20 cellular contexts compared by ENCODE assay signal in genomic region chr17:45906927-45907622, GRCh38. TPM values are rescaled to one million over a fixed set of nuclear protein-coding genes. Genes with fewer than 3 reads are reported as not detected.
DNase-seq lines count a peak whose midpoint lies in the region; ATAC-seq and TF ChIP-seq lines count a peak whose summit lies in the region.
"Had no signal": no experiment of that assay in that cellular context is flagged by ENCODE, and none has a peak within 500 bp of the region (broad histone marks: within the 10 kb centered on the region; RNA-seq: fewer than 3 reads in every experiment).

No MANE protein-coding gene starts in this region.

- no peaks in the 10 kb centered on the region for H3K36me3 Mint-ChIP-seq in activated CD4-positive, alpha-beta T cell treated with anti-CD3 and anti-CD28 coated beads, Interleukin-2, amount 10 ng/mL, durations not matched to agents 24 days and 14 days (ENCODE audit: low read depth)
- H3K36me3 Mint-ChIP-seq in activated naive CD8-positive, alpha-beta T cell, result peaks cover 1% of the 10 kb centered on the region
- H3K36me3 Mint-ChIP-seq: immature natural killer cell; stimulated activated memory B cell treated with anti-CD40 and anti-IgM and Interleukin-4, amounts not matched to agents 10 μg/mL and 1 μg/mL and 100 μg/mL, for 72 hours had no signal

- intact Hi-C loops in activated CD4-positive, alpha-beta T cell treated with anti-CD3 and anti-CD28 coated beads, Interleukin-2, amount 10 ng/mL, durations not matched to agents 24 days and 14 days (cut with micrococcal nuclease), result no loop called here
- intact Hi-C loops in A673 (cut with micrococcal nuclease; ENCODE audit: unreplicated experiment), result no loop called here

- BruUV-seq in A673 (replicated peaks; lab: Mats Ljungman, UMichigan), result no TSS peak

- H3K9me3 ChIP-seq in SK-N-MC (ENCODE audit: low read depth, low read length) (peaks cover 2% of the 10 kb centered on the region; the same call in 1 of the 2 replicates), A673 (ENCODE audit: low read depth, low read length, poor library complexity, severe bottlenecking) (no peaks in the 10 kb centered on the region)
- H3K9me3 ChIP-seq: right lobe of liver, upper lobe of right lung had no signal

- no peak overlapping the region for H3K27ac Mint-ChIP-seq in activated CD4-positive, alpha-beta T cell treated with anti-CD3 and anti-CD28 coated beads, Interleukin-2, amount 10 ng/mL, durations not matched to agents 24 days and 14 days
- H3K27ac Mint-ChIP-seq in activated naive CD8-positive, alpha-beta T cell, result no peak overlapping the region
- H3K27ac Mint-ChIP-seq: GM23338; immature natural killer cell; stimulated activated memory B cell treated with anti-CD40 and anti-IgM and Interleukin-4, amounts not matched to agents 10 μg/mL and 1 μg/mL and 100 μg/mL, for 72 hours had no signal

- H3K9me3 Mint-ChIP-seq in activated CD4-positive, alpha-beta T cell treated with anti-CD3 and anti-CD28 coated beads, Interleukin-2, amount 10 ng/mL, durations not matched to agents 24 days and 14 days, result peaks cover under 1% of the 10 kb centered on the region
- H3K9me3 Mint-ChIP-seq in activated naive CD8-positive, alpha-beta T cell (ENCODE audit: low read depth), result peaks cover 2% of the 10 kb centered on the region

- no peak for ATAC-seq in GM21515 (IDR thresholded peaks at IDR 0.05; ENCODE audit: unreplicated experiment)
- ATAC-seq: right lobe of liver; stimulated activated memory B cell treated with anti-CD40 and anti-IgM and Interleukin-4, amounts not matched to agents 10 μg/mL and 1 μg/mL and 100 μg/mL, for 72 hours; upper lobe of right lung had no signal

- H3K27me3 ChIP-seq in A673 (replicated peaks; ENCODE audit: insufficient read depth, low read depth, low read length, poor library complexity), result no peaks in the 10 kb centered on the region
- H3K27me3 ChIP-seq: BLaER1, right lobe of liver had no signal

- POLR2A ChIA-PET in A673 (lab: Charles Lee; ENCODE audit: low non-redundant PET), result interaction anchor here (0.6 kb wide), 1 partner anchor 37 kb away, joined by 8 read pairs; no protein-coding TSS in a partner anchor

- H3K4me3 ChIP-seq in SK-N-MC (no peak overlapping the region), A673 (ENCODE audit: low read depth, low read length, poor library complexity, severe bottlenecking) (no peak overlapping the region)
- H3K4me3 ChIP-seq: BLaER1, GM23338, lung, right lobe of liver, upper lobe of right lung had no signal

- H3K36me3 ChIP-seq in SK-N-MC (ENCODE audit: insufficient read depth, low read length), result peaks cover 28% of the 10 kb centered on the region
- H3K36me3 ChIP-seq in A673 (ENCODE audit: insufficient read depth, low read length, poor library complexity, severe bottlenecking), result no peaks in the 10 kb centered on the region
- H3K36me3 ChIP-seq: BLaER1, right lobe of liver, upper lobe of right lung had no signal

- H3K27ac ChIP-seq in SK-N-MC (peak overlapping the region; percentile 65), A673 (ENCODE audit: low read depth, low read length, poor library complexity, severe bottlenecking) (no peak overlapping the region)
- H3K27ac ChIP-seq: BLaER1, HL-60, right lobe of liver, upper lobe of right lung had no signal

- H3K4me1 ChIP-seq in A673 (ENCODE audit: insufficient read depth, low read length, poor library complexity, severe bottlenecking), result peaks cover 14% of the 10 kb centered on the region
- H3K4me1 ChIP-seq: upper lobe of right lung had no signal

- peaks cover 18% of the 10 kb centered on the region for H3K27me3 Mint-ChIP-seq in activated CD4-positive, alpha-beta T cell treated with anti-CD3 and anti-CD28 coated beads, Interleukin-2, amount 10 ng/mL, durations not matched to agents 24 days and 14 days
- H3K27me3 Mint-ChIP-seq in activated naive CD8-positive, alpha-beta T cell, result peaks cover 13% of the 10 kb centered on the region

- CTCF ChIA-PET in A673 (lab: Charles Lee), result no interaction called here

- no peak overlapping the region for H3K9ac ChIP-seq in SK-N-MC (ENCODE audit: insufficient read length)
- H3K9ac ChIP-seq: BLaER1 had no signal

- no peak for DNase-seq in SK-N-MC (ENCODE audit: low read depth, low spot score)
- peak; percentile 61 for DNase-seq in activated CD4-positive, alpha-beta T cell treated with anti-CD3 and anti-CD28 coated beads, Interleukin-2, amount 10 ng/mL, durations not matched to agents 24 days and 14 days
- DNase-seq in stimulated activated CD4-positive, alpha-beta T cell treated with anti-CD3 and anti-CD28 coated beads, Interleukin-15, amount 100 ng/mL, for 24 hours, result peak; percentile 63
- DNase-seq in GM03348 (ENCODE audit: low spot score), result no peak
- no peak for DNase-seq in A673 (ENCODE audit: low spot score)
- DNase-seq in SKM-1 treated with dmso at 0.1 percent for 144 hours (lab: John Stamatoyannopoulos, UW; ENCODE audit: unreplicated experiment), result no peak
- DNase-seq: effector CD4-positive, alpha-beta T cell; immature natural killer cell; MV-4-11; NCI-H1930; right lobe of liver; T-helper 9 cell; upper lobe of right lung had no signal

- peaks cover 21% of the 10 kb centered on the region for H3K4me1 Mint-ChIP-seq in activated CD4-positive, alpha-beta T cell treated with anti-CD3 and anti-CD28 coated beads, Interleukin-2, amount 10 ng/mL, durations not matched to agents 24 days and 14 days
- H3K4me1 Mint-ChIP-seq in activated naive CD8-positive, alpha-beta T cell (ENCODE audit: low read depth), result peaks cover 20% of the 10 kb centered on the region
- H3K4me1 Mint-ChIP-seq: immature natural killer cell had no signal

- peak overlapping the region; percentile 17 for H3K4me3 Mint-ChIP-seq in activated CD4-positive, alpha-beta T cell treated with anti-CD3 and anti-CD28 coated beads, Interleukin-2, amount 10 ng/mL, durations not matched to agents 24 days and 14 days
- H3K4me3 Mint-ChIP-seq in activated naive CD8-positive, alpha-beta T cell, result peak overlapping the region; percentile 30
- H3K4me3 Mint-ChIP-seq: GM23338; immature natural killer cell; stimulated activated memory B cell treated with anti-CD40 and anti-IgM and Interleukin-4, amounts not matched to agents 10 μg/mL and 1 μg/mL and 100 μg/mL, for 72 hours had no signal

- no peak for TF ChIP-seq CTCF in A673 (conservative IDR thresholded peaks at IDR 0.05; ENCODE audit: low read depth, low read length)

RNA-seq across cellular contexts. Expression of gene MAPT, which starts 12.7 kb away (rescaled TPM):
- total RNA-seq in activated CD4-positive, alpha-beta T cell treated with anti-CD3 and anti-CD28 coated beads, Interleukin-2, amount 10 ng/mL, durations not matched to agents 24 days and 14 days, result 0.37 and 0.47 TPM in 2 replicates
- total RNA-seq in A673 (2021), result 8.3 and 14.7 TPM in 2 replicates

Comparison
In these comparisons a context has a peak if more than half of its experiments do, and no peak if none do; other contexts are left out.
1. DNase-seq: peak in activated CD4-positive, alpha-beta T cell treated with anti-CD3 and anti-CD28 coated beads, Interleukin-2, amount 10 ng/mL, durations not matched to agents 24 days and 14 days (single experiment) and stimulated activated CD4-positive, alpha-beta T cell treated with anti-CD3 and anti-CD28 coated beads, Interleukin-15, amount 100 ng/mL, for 24 hours (single experiment); none in SK-N-MC (single experiment), GM03348 (single experiment), A673 (single experiment) and SKM-1 treated with dmso at 0.1 percent for 144 hours (single experiment).